In the genomic region with DNA sequence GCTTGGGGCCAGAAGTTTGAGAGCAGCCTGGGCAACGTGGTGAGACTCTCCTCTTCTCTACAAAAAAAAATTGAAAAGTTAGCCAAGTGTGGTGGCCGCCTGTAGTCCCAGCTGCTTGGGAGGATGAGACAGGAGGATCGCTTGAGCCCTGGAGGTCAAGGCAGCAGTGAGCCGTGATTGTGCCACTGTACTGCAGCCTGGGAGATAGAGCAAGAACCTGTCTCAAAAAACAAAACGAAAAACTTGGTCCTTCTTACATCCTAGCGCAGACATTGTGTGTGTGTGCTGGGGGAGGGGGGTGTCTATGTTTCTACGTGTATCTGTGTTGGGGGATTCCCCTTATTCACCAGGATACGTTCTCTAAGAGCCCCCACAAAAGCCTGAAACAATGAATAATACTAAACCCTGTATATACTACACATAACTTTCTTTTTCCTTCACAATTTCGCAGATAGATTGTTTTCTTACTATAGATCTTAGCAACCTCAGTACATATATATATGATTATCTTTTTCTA, we compare ENCODE assay signal across 9 cellular contexts. TPM values are rescaled to one million over a fixed set of nuclear protein-coding genes. Genes with fewer than 3 reads are reported as not detected.
DNase-seq lines count a peak whose midpoint lies in the region; ATAC-seq and TF ChIP-seq lines count a peak whose summit lies in the region.
"Had no signal": no experiment of that assay in that cellular context is flagged by ENCODE, and none has a peak within 500 bp of the region (broad histone marks: within the 10 kb centered on the region; RNA-seq: fewer than 3 reads in every experiment).

No MANE protein-coding gene starts in this region.

- H3K79me2 ChIP-seq in mammary epithelial cell (ENCODE audit: insufficient read depth, low read length): peaks cover 39% of the 10 kb centered on the region

- intact Hi-C loops in cardiac septum (cut with DNase I): loop anchor here (5.0 kb wide), 1 partner anchor 35 kb away; the partner anchor contains the start of gene HNRNPUL1
- intact Hi-C loops in mammary epithelial cell (cut with micrococcal nuclease): no loop called here

- ATAC-seq in upper lobe of left lung (ENCODE audit: low FRiP score in 2 of 2) (no peak), GM18505 (IDR thresholded peaks at IDR 0.05; ENCODE audit: unreplicated experiment) (no peak), HG02981 (IDR thresholded peaks at IDR 0.05; ENCODE audit: unreplicated experiment) (no peak)

- no peaks in the 10 kb centered on the region for H3K36me3 ChIP-seq in cardiac muscle cell
- peaks cover 16% of the 10 kb centered on the region for H3K36me3 ChIP-seq in mammary epithelial cell (ENCODE audit: insufficient read depth, low read length)
- no peaks in the 10 kb centered on the region for H3K36me3 ChIP-seq in mucosa of stomach (ENCODE audit: control insufficient read depth, insufficient read depth, low read length)
- H3K36me3 ChIP-seq in upper lobe of left lung: peaks cover 0 to under 1% (median 0%) of the 10 kb centered on the region in 4 donors

- dilution Hi-C loops in mammary epithelial cell (cut with HindIII; ENCODE audit: low sequenced_read_pairs): no loop called here

- H3K9ac ChIP-seq in mammary epithelial cell (ENCODE audit: insufficient read depth, low read length): no peak overlapping the region
- peak overlapping the region; percentile 52 for H3K9ac ChIP-seq in mucosa of stomach (ENCODE audit: low read length)

- H3K4me2 ChIP-seq in mammary epithelial cell (ENCODE audit: insufficient read depth, low read depth, low read length): peak overlapping the region; percentile 84

- TF ChIP-seq EP300 in upper lobe of left lung (IDR thresholded peaks at IDR 0.05): no peak

- H3K4me3 ChIP-seq in cardiac muscle cell (no peak overlapping the region), mammary epithelial cell (replicated peaks in 1 of 3; ENCODE audit: insufficient read depth in 1 of 3, low read depth in 2 of 3, low read length in 3 of 3) (no peak overlapping the region), mucosa of stomach (ENCODE audit: low read length) (peak overlapping the region; percentile 17), upper lobe of left lung (peak overlapping the region in 3 of 4 donors; percentile 48 to 61 (median 56))

- H3K27ac ChIP-seq in cardiac muscle cell (peak overlapping the region; percentile 77), mammary epithelial cell (ENCODE audit: insufficient read depth, low read depth, low read length) (peak overlapping the region; percentile 91), upper lobe of left lung (peak overlapping the region in 3 of 4 donors; percentile 65 to 83 (median 77))

- H3K9me3 ChIP-seq in cardiac muscle cell (ENCODE audit: low read depth) (no peaks in the 10 kb centered on the region), mammary epithelial cell (replicated peaks; ENCODE audit: insufficient read depth, low read length) (no peaks in the 10 kb centered on the region), mucosa of stomach (ENCODE audit: control insufficient read depth, low read length) (no peaks in the 10 kb centered on the region), upper lobe of left lung (no peaks in the 10 kb centered on the region)

- TF ChIP-seq POLR2A in upper lobe of left lung (IDR thresholded peaks at IDR 0.05) (no peak), GM18505 (IDR thresholded peaks at IDR 0.05; ENCODE audit: borderline replicate concordance, extremely low read depth, insufficient read depth, insufficient read length) (no peak)

- TSS peak; percentile 4 for BruUV-seq in mammary epithelial cell (replicated peaks; lab: Mats Ljungman, UMichigan)

- H2AFZ ChIP-seq in mammary epithelial cell (ENCODE audit: low read depth, low read length): peak overlapping the region; percentile 18

- 77% methylated on average over 9 of the region's 9 CpGs for WGBS in mammary epithelial cell (ENCODE audit: low coverage, missing lambda C conversion rate)
- WGBS in upper lobe of left lung, 2 donors: 54 to 60% methylated on average over 9 of the region's 9 CpGs

- H4K20me1 ChIP-seq in mammary epithelial cell (ENCODE audit: insufficient read depth, low read length): no peaks in the 10 kb centered on the region

- CTCF ChIA-PET in mammary epithelial cell (lab: Charles Lee; ENCODE audit: low non-redundant PET): no interaction called here

- in situ Hi-C loops in mammary epithelial cell (cut with MboI; ENCODE audit: low sequenced_read_pairs in 2 of 2): no loop called here

- TF ChIP-seq CTCF in cardiac muscle cell (IDR thresholded peaks at IDR 0.05; ENCODE audit: low read depth, low read length): no peak
- no peak for TF ChIP-seq CTCF in mammary epithelial cell (conservative IDR thresholded peaks at IDR 0.05 in 1 of 2, IDR thresholded peaks at IDR 0.05 in 1 of 2; ENCODE audit: extremely low read depth in 1 of 2, insufficient read depth in 1 of 2, low read depth in 1 of 2, low read length in 2 of 2)
- TF ChIP-seq CTCF in upper lobe of left lung (IDR thresholded peaks at IDR 0.05): no peak

- H3K27me3 ChIP-seq in cardiac muscle cell (no peaks in the 10 kb centered on the region), mammary epithelial cell (ENCODE audit: insufficient read depth, low read length) (no peaks in the 10 kb centered on the region), mucosa of stomach (ENCODE audit: control insufficient read depth, insufficient read depth, low read length) (no peaks in the 10 kb centered on the region), upper lobe of left lung (peaks cover 0 to 6% (median 0%) of the 10 kb centered on the region in 4 donors)

- DNase-seq in cardiac muscle cell (ENCODE audit: low read depth in 1 of 2, low spot score in 1 of 2) (no peak), cardiac septum (ENCODE audit: low spot score) (no peak), mammary epithelial cell (no peak), upper lobe of left lung (no peak), OCI-M2 (lab: John Stamatoyannopoulos, UW; ENCODE audit: unreplicated experiment) (no peak)
- DNase-seq: Karpas-422 had no signal

- H3K4me1 ChIP-seq in cardiac muscle cell (ENCODE audit: low read depth): peaks cover 13% of the 10 kb centered on the region
- peaks cover 45% of the 10 kb centered on the region for H3K4me1 ChIP-seq in mammary epithelial cell (ENCODE audit: insufficient read depth, low read length)
- H3K4me1 ChIP-seq in mucosa of stomach (ENCODE audit: control insufficient read depth, insufficient read depth, low read length): peaks cover 12% of the 10 kb centered on the region
- peaks cover 13 to 16% (median 14%) of the 10 kb centered on the region in 4 donors for H3K4me1 ChIP-seq in upper lobe of left lung

RNA-seq across cellular contexts. Expression of gene AXL, which starts 7.9 kb away (rescaled TPM):
- total RNA-seq in cardiac muscle cell: 62.7 and 68.5 TPM in 2 replicates
- 16.6 and 26.2 TPM in 2 replicates for polyA plus RNA-seq in cardiac muscle cell
- total RNA-seq in cardiac septum: 13.0 TPM
- total RNA-seq in mammary epithelial cell: 100 to 1,000 TPM; 121 to 141 TPM
- 57.3 TPM for polyA plus RNA-seq in mammary epithelial cell
- polyA minus RNA-seq in mammary epithelial cell: 460 TPM
- 10 to 100 TPM; 28.4 to 96.9 (median 71.7) TPM for total RNA-seq in upper lobe of left lung

RNA-seq across cellular contexts. Expression of gene CYP2S1, which starts 33.9 kb away (rescaled TPM):
- total RNA-seq in cardiac muscle cell: 1.7 and 1.8 TPM in 2 replicates
- polyA plus RNA-seq in cardiac muscle cell: 0.60 and 2.3 TPM in 2 replicates
- total RNA-seq in cardiac septum: 0.48 TPM
- total RNA-seq in mammary epithelial cell: 1 to 10 TPM in 1 of 2 donors, under 1 TPM in 1; 0.50 to 7.1 TPM
- 0.42 TPM for polyA plus RNA-seq in mammary epithelial cell
- 2.1 TPM for polyA minus RNA-seq in mammary epithelial cell
- 10 to 100 TPM in 4 of 6 donors, 1 to 10 TPM in 2; 5.2 to 40.6 (median 20.1) TPM for total RNA-seq in upper lobe of left lung

RNA-seq across cellular contexts. Expression of gene HNRNPUL1, which starts 37.2 kb away (rescaled TPM):
- total RNA-seq in cardiac muscle cell (159 and 195 TPM in 2 replicates), cardiac septum (109 TPM), mammary epithelial cell (100 to 1,000 TPM in 1 of 2 donors, 10 to 100 TPM in 1; 80.7 to 175 TPM), upper lobe of left lung (100 to 1,000 TPM; 152 to 351 (median 211) TPM)
- polyA plus RNA-seq in cardiac muscle cell (148 and 216 TPM in 2 replicates), mammary epithelial cell (38.8 TPM)
- polyA minus RNA-seq in mammary epithelial cell: 148 TPM

Comparison
In these comparisons a context has a peak if more than half of its experiments do, and no peak if none do; other contexts are left out.
1. H3K4me3 ChIP-seq: peak in mucosa of stomach (single experiment) and upper lobe of left lung (3 of 4); none in cardiac muscle cell (single experiment) and mammary epithelial cell (0 of 3).
2. Peak in every context shown above with its lines, with median percentiles within 50 percentile points of each other: H3K27ac ChIP-seq.